In genomic region chr9:136940526-136941230, GRCh38 we compare ENCODE assay signal across 1 cellular context.
TF ChIP-seq lines count a peak whose summit lies in the region.

No MANE protein-coding gene starts in this region.

TF ChIP-seq in K562, 482 proteins besides CTCF, POLR2A, EP300 and RAD21:
- TF ChIP-seq ZNF740 (CRISPR knock-in tag; IDR thresholded peaks at IDR 0.05), result peak; percentile 27; the same call in 1 of the 2 replicates
- no peak for TF ChIP-seq ZNF740 (tag; IDR thresholded peaks at IDR 0.05)
- TF ChIP-seq POLR2G (IDR thresholded peaks at IDR 0.05; ENCODE audit: low read depth, low read length), result peak; percentile 33; the same call in 1 of the 2 replicates
- peak; percentile 6; the same call in 1 of the 2 replicates for TF ChIP-seq RBFOX2 (IDR thresholded peaks at IDR 0.05; ENCODE audit: low read depth, low read length)
- TF ChIP-seq BRF2 (IDR thresholded peaks at IDR 0.05; ENCODE audit: borderline replicate concordance, insufficient read depth, insufficient read length), result no peak
